Comparison of ENCODE assay signal across 1 cellular context in genomic region chr11:3665336-3666022, GRCh38.
TF ChIP-seq lines count a peak whose summit lies in the region.

No MANE protein-coding gene starts in this region.

TF ChIP-seq in WTC11, 78 proteins besides CTCF, POLR2A, EP300 and RAD21 (continued from another document):
- TF ChIP-seq, protein P1, sequence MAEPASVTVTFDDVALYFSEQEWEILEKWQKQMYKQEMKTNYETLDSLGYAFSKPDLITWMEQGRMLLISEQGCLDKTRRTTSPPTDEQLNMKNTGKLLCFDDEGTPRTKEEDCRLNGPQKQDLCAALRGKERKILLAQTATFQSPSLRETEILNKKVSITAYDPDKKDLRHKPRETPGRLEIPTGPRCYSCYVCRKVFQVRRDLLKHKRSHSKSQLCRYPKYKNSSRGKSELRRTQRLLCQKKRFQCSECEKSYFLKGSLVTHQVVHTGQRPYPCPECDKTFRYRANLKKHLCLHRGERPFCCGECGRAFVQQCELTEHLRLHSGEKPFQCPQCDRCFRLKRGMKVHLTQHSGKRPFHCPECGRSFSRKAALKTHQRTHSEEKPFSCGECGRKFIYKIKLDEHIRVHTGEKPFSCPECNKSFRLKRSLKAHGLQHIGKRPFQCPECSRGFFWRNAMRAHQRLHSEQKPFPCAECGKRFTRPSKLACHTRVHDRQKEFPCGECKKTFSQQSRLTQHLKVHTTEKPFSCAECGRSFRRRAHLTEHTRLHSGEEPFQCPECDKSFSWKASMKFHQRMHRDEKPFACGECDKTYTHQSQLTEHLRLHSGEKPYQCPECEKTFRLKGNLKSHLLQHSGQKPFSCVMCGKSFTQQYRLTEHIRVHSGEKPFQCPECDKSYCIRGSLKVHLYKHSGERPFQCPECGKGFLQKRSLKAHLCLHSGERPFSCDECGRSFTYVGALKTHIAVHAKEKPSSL (CRISPR knock-in tag; conservative IDR thresholded peaks at IDR 0.05), result no peak
- no peak for TF ChIP-seq NFYB (CRISPR knock-in tag; conservative IDR thresholded peaks at IDR 0.05; ENCODE audit: low read depth)
- TF ChIP-seq JUN (CRISPR knock-in tag; IDR thresholded peaks at IDR 0.05), result no peak
- no peak for TF ChIP-seq TP53 (CRISPR knock-in tag; IDR thresholded peaks at IDR 0.05)
- no peak for TF ChIP-seq SOX15 (CRISPR knock-in tag; IDR thresholded peaks at IDR 0.05)
- TF ChIP-seq CREM (CRISPR knock-in tag; IDR thresholded peaks at IDR 0.05), result no peak
- no peak for TF ChIP-seq JAZF1 (CRISPR knock-in tag; IDR thresholded peaks at IDR 0.05)
- TF ChIP-seq SMAD4 (CRISPR knock-in tag; IDR thresholded peaks at IDR 0.05), result no peak
- no peak for TF ChIP-seq PREB (CRISPR knock-in tag; IDR thresholded peaks at IDR 0.05; ENCODE audit: borderline replicate concordance)
- TF ChIP-seq CBFB (CRISPR knock-in tag; IDR thresholded peaks at IDR 0.05; ENCODE audit: low read depth), result no peak
- TF ChIP-seq, protein P2, sequence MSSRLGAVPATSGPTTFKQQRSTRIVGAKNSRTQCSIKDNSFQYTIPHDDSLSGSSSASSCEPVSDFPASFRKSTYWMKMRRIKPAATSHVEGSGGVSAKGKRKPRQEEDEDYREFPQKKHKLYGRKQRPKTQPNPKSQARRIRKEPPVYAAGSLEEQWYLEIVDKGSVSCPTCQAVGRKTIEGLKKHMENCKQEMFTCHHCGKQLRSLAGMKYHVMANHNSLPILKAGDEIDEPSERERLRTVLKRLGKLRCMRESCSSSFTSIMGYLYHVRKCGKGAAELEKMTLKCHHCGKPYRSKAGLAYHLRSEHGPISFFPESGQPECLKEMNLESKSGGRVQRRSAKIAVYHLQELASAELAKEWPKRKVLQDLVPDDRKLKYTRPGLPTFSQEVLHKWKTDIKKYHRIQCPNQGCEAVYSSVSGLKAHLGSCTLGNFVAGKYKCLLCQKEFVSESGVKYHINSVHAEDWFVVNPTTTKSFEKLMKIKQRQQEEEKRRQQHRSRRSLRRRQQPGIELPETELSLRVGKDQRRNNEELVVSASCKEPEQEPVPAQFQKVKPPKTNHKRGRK (CRISPR knock-in tag; IDR thresholded peaks at IDR 0.05; ENCODE audit: borderline replicate concordance), result no peak
- TF ChIP-seq, protein P3, sequence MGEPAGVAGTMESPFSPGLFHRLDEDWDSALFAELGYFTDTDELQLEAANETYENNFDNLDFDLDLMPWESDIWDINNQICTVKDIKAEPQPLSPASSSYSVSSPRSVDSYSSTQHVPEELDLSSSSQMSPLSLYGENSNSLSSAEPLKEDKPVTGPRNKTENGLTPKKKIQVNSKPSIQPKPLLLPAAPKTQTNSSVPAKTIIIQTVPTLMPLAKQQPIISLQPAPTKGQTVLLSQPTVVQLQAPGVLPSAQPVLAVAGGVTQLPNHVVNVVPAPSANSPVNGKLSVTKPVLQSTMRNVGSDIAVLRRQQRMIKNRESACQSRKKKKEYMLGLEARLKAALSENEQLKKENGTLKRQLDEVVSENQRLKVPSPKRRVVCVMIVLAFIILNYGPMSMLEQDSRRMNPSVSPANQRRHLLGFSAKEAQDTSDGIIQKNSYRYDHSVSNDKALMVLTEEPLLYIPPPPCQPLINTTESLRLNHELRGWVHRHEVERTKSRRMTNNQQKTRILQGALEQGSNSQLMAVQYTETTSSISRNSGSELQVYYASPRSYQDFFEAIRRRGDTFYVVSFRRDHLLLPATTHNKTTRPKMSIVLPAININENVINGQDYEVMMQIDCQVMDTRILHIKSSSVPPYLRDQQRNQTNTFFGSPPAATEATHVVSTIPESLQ (CRISPR knock-in tag; IDR thresholded peaks at IDR 0.05), result no peak
- TF ChIP-seq MXD4 (CRISPR knock-in tag; IDR thresholded peaks at IDR 0.05; ENCODE audit: borderline replicate concordance), result no peak
